ENCODE assay signal across 15 cellular contexts in genomic region chr6:51550243-51550642, GRCh38.
DNase-seq lines count a peak whose midpoint lies in the region; ATAC-seq and TF ChIP-seq lines count a peak whose summit lies in the region.
"Had no signal": no experiment of that assay in that cellular context is flagged by ENCODE, and none has a peak within 500 bp of the region (broad histone marks: within the 10 kb centered on the region; RNA-seq: fewer than 3 reads in every experiment).

No MANE protein-coding gene starts in this region.

- H3K27ac ChIP-seq in ectodermal cell (ENCODE audit: insufficient read depth, low read depth, low read length, poor library complexity, severe bottlenecking) (peak overlapping the region; percentile 56), left lung (no peak overlapping the region)
- H3K27ac ChIP-seq: C4-2B had no signal

- DNase-seq in NCI-H1417 treated with DMSO at 0.1 percent for 48 hours (lab: John Stamatoyannopoulos, UW) (peak; percentile 94), NCI-H69 (lab: John Stamatoyannopoulos, UW) (peak; percentile 90), NCI-H1694 treated with DMSO at 0.1 percent for 48 hours (lab: John Stamatoyannopoulos, UW) (no peak), left lung (no peak), kidney glomerular epithelial cell (lab: John Stamatoyannopoulos, UW) (no peak)
- DNase-seq: ACHN; Caco-2; CD4-positive, alpha-beta T cell; GDM1; HCEC 1CT; IMR-90 had no signal

- no peak for TF ChIP-seq CTCF in left lung (IDR thresholded peaks at IDR 0.05)

- ATAC-seq in GM21717 (IDR thresholded peaks at IDR 0.05; ENCODE audit: unreplicated experiment) (no peak), left lung (no peak)
- ATAC-seq: GM23338 had no signal

- H3K36me3 ChIP-seq in ectodermal cell (ENCODE audit: control insufficient read depth, insufficient read depth, low read length) (no peaks in the 10 kb centered on the region), left lung (no peaks in the 10 kb centered on the region)

- no CpG with 5 or more reads among the region's 1 CpG for WGBS in ectodermal cell, 2 experiments

- H3K9me3 ChIP-seq in ectodermal cell (ENCODE audit: control insufficient read depth, low read length) = no peaks in the 10 kb centered on the region
- no peaks in the 10 kb centered on the region for H3K9me3 ChIP-seq in left lung
- H3K9me3 ChIP-seq: Caco-2 had no signal

- no peak overlapping the region for H3K4me3 ChIP-seq in ectodermal cell (ENCODE audit: insufficient read depth, low read depth, low read length)
- no peak overlapping the region for H3K4me3 ChIP-seq in left lung
- H3K4me3 ChIP-seq: GM23338 had no signal

- H3K27me3 ChIP-seq in ectodermal cell (ENCODE audit: control insufficient read depth, insufficient read depth, low read length, poor library complexity, severe bottlenecking) (no peaks in the 10 kb centered on the region), left lung (no peaks in the 10 kb centered on the region)

- H3K4me1 ChIP-seq in ectodermal cell (ENCODE audit: control insufficient read depth, insufficient read depth, low read length) = peaks cover 5% of the 10 kb centered on the region
- H3K4me1 ChIP-seq in left lung = no peaks in the 10 kb centered on the region
- H3K4me1 ChIP-seq: Caco-2 had no signal

- intact Hi-C loops in left lung (cut with DNase I) = no loop called here

Comparison
In these comparisons a context has a peak if more than half of its experiments do, and no peak if none do; other contexts are left out.
1. DNase-seq: peak in NCI-H1417 treated with DMSO at 0.1 percent for 48 hours (single experiment) and NCI-H69 (single experiment); none in NCI-H1694 treated with DMSO at 0.1 percent for 48 hours (single experiment), left lung (0 of 2) and kidney glomerular epithelial cell (single experiment).